ENCODE assay signal across 1 cellular context in genomic region chr2:201118121-201118956, GRCh38.
TF ChIP-seq lines count a peak whose summit lies in the region.

No MANE protein-coding gene starts in this region.

TF ChIP-seq in H1, 55 proteins besides CTCF, POLR2A, EP300 and RAD21 (continued from another document):
- TF ChIP-seq MAX (IDR thresholded peaks at IDR 0.05) (peak; percentile 20; the same call in 1 of the 2 replicates), TEAD4 (IDR thresholded peaks at IDR 0.05; ENCODE audit: low read depth, low read length) (peak; percentile 46), CREB1 (IDR thresholded peaks at IDR 0.05) (no peak), KDM4A (IDR thresholded peaks at IDR 0.05; ENCODE audit: low read depth, low read length, severe bottlenecking) (peak; percentile 66), TAF1 (IDR thresholded peaks at IDR 0.05; ENCODE audit: low read depth, low read length) (peak; percentile 39; the same call in 1 of the 2 replicates), KDM1A (IDR thresholded peaks at IDR 0.05; ENCODE audit: borderline replicate concordance, low read length) (0 out of 2 replicates have a peak, but pooled peaks have one; percentile 21), POLR2AphosphoS5 (IDR thresholded peaks at IDR 0.05; ENCODE audit: low read depth, low read length) (0 out of 2 replicates have a peak, but pooled peaks have one; percentile 23), CHD2 (IDR thresholded peaks at IDR 0.05; ENCODE audit: low read length) (no peak), POU5F1 (IDR thresholded peaks at IDR 0.05; ENCODE audit: low read depth, low read length) (no peak), TBP (IDR thresholded peaks at IDR 0.05; ENCODE audit: low read depth, low read length) (peak; percentile 34; the same call in 1 of the 2 replicates), ASH2L (IDR thresholded peaks at IDR 0.05; ENCODE audit: low read length) (peak; percentile 63)
- TF ChIP-seq, protein P1, sequence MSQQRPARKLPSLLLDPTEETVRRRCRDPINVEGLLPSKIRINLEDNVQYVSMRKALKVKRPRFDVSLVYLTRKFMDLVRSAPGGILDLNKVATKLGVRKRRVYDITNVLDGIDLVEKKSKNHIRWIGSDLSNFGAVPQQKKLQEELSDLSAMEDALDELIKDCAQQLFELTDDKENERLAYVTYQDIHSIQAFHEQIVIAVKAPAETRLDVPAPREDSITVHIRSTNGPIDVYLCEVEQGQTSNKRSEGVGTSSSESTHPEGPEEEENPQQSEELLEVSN (IDR thresholded peaks at IDR 0.05), result 0 out of 2 replicates have a peak, but pooled peaks have one; percentile 31
